Comparison of ENCODE assay signal across 23 cellular contexts in the genomic region with DNA sequence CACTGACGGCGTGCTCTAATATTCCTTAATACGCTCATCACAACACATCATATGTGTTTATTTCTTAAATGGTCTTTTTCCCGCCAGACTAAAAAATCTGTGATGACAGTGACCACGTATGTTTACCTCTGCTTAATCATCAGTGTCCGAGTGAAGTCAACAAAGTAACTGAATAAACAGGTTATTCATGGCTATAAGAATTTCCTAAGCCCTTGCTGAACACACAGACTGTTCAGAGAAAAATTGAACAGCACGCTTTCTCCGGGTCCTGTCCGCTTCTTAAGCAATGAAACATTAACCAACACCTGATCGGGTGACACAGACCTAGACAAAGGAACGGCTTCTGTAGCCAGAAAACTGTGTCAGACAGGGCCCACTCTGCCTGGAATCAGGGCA. TPM values are rescaled to one million over a fixed set of nuclear protein-coding genes. Genes with fewer than 3 reads are reported as not detected.
DNase-seq lines count a peak whose midpoint lies in the region; ATAC-seq and TF ChIP-seq lines count a peak whose summit lies in the region.
"Had no signal": no experiment of that assay in that cellular context is flagged by ENCODE, and none has a peak within 500 bp of the region (broad histone marks: within the 10 kb centered on the region; RNA-seq: fewer than 3 reads in every experiment).

No MANE protein-coding gene starts in this region.

- H3K27me3 Mint-ChIP-seq in activated naive CD4-positive, alpha-beta T cell treated with anti-CD3 and anti-CD28 coated beads, Interleukin-2, amount 50 U/mL, for 24 hours = no peaks in the 10 kb centered on the region
- no peaks in the 10 kb centered on the region for H3K27me3 Mint-ChIP-seq in effector memory CD8-positive, alpha-beta T cell
- no peaks in the 10 kb centered on the region for H3K27me3 Mint-ChIP-seq in nephron (ENCODE audit: low read depth)
- no peaks in the 10 kb centered on the region for H3K27me3 Mint-ChIP-seq in stimulated activated naive B cell treated with anti-CD40 and anti-IgM and Interleukin-4, amounts not matched to agents 10 μg/mL and 1 μg/mL and 100 μg/mL, for 72 hours
- H3K27me3 Mint-ChIP-seq in CD4-positive, alpha-beta T cell = no peaks in the 10 kb centered on the region

- intact Hi-C loops in CD4-positive, alpha-beta T cell (cut with DNase I, micrococcal nuclease) = no loop called here

- H3K27me3 ChIP-seq in CD4-positive, alpha-beta T cell (ENCODE audit: control insufficient read depth, insufficient read depth, low read length) = no peaks in the 10 kb centered on the region

- peaks cover 21% of the 10 kb centered on the region for H3K36me3 Mint-ChIP-seq in activated naive CD4-positive, alpha-beta T cell treated with anti-CD3 and anti-CD28 coated beads, Interleukin-2, amount 50 U/mL, for 24 hours
- H3K36me3 Mint-ChIP-seq in effector memory CD8-positive, alpha-beta T cell (ENCODE audit: insufficient read depth) = peaks cover 93% of the 10 kb centered on the region
- H3K36me3 Mint-ChIP-seq in nephron (ENCODE audit: low read depth) = peaks cover 83% of the 10 kb centered on the region
- peaks cover 57 to 68% of the 10 kb centered on the region in 2 donors for H3K36me3 Mint-ChIP-seq in stimulated activated naive B cell treated with anti-CD40 and anti-IgM and Interleukin-4, amounts not matched to agents 10 μg/mL and 1 μg/mL and 100 μg/mL, for 72 hours
- peaks cover 92% of the 10 kb centered on the region for H3K36me3 Mint-ChIP-seq in CD4-positive, alpha-beta T cell (ENCODE audit: low read depth)

- H3K4me3 Mint-ChIP-seq in activated naive CD4-positive, alpha-beta T cell treated with anti-CD3 and anti-CD28 coated beads, Interleukin-2, amount 50 U/mL, for 24 hours = no peak overlapping the region
- no peak overlapping the region for H3K4me3 Mint-ChIP-seq in effector memory CD8-positive, alpha-beta T cell
- no peak overlapping the region for H3K4me3 Mint-ChIP-seq in nephron
- no peak overlapping the region for H3K4me3 Mint-ChIP-seq in stimulated activated naive B cell treated with anti-CD40 and anti-IgM and Interleukin-4, amounts not matched to agents 10 μg/mL and 1 μg/mL and 100 μg/mL, for 72 hours
- H3K4me3 Mint-ChIP-seq in CD4-positive, alpha-beta T cell = no peak overlapping the region
- H3K4me3 Mint-ChIP-seq: HFFc6 had no signal

- H3K9me3 Mint-ChIP-seq in activated naive CD4-positive, alpha-beta T cell treated with anti-CD3 and anti-CD28 coated beads, Interleukin-2, amount 50 U/mL, for 24 hours = no peaks in the 10 kb centered on the region
- H3K9me3 Mint-ChIP-seq in effector memory CD8-positive, alpha-beta T cell = no peaks in the 10 kb centered on the region
- H3K9me3 Mint-ChIP-seq in nephron = no peaks in the 10 kb centered on the region
- no peaks in the 10 kb centered on the region for H3K9me3 Mint-ChIP-seq in stimulated activated naive B cell treated with anti-CD40 and anti-IgM and Interleukin-4, amounts not matched to agents 10 μg/mL and 1 μg/mL and 100 μg/mL, for 72 hours
- H3K9me3 Mint-ChIP-seq in CD4-positive, alpha-beta T cell = no peaks in the 10 kb centered on the region
- H3K9me3 Mint-ChIP-seq: HFFc6 had no signal

- CTCF ChIA-PET in CD4-positive, alpha-beta T cell (lab: Charles Lee) = no interaction called here

- TF ChIP-seq CTCF in nephron (IDR thresholded peaks at IDR 0.05; ENCODE audit: unreplicated experiment in 3 of 3) = no peak
- TF ChIP-seq CTCF in CD4-positive, alpha-beta T cell (IDR thresholded peaks at IDR 0.05) = no peak

- POLR2A ChIA-PET in CD4-positive, alpha-beta T cell (lab: Charles Lee) = interaction anchor here (1.0 kb wide), 1 partner anchor 14 kb away, joined by 4 read pairs; the partner anchor contains the start of gene SAFB2

- peak overlapping the region; percentile 38 for H3K27ac Mint-ChIP-seq in activated naive CD4-positive, alpha-beta T cell treated with anti-CD3 and anti-CD28 coated beads, Interleukin-2, amount 50 U/mL, for 24 hours
- peak overlapping the region; percentile 71 to 77 for H3K27ac Mint-ChIP-seq in effector memory CD8-positive, alpha-beta T cell
- peak overlapping the region; percentile 1 to 80 (median 8) for H3K27ac Mint-ChIP-seq in nephron
- H3K27ac Mint-ChIP-seq in stimulated activated naive B cell treated with anti-CD40 and anti-IgM and Interleukin-4, amounts not matched to agents 10 μg/mL and 1 μg/mL and 100 μg/mL, for 72 hours = peak overlapping the region; percentile 38
- no peak overlapping the region for H3K27ac Mint-ChIP-seq in CD4-positive, alpha-beta T cell
- H3K27ac Mint-ChIP-seq: HFFc6 had no signal

- no peaks in the 10 kb centered on the region for H3K9me3 ChIP-seq in CD4-positive, alpha-beta T cell (ENCODE audit: control insufficient read depth, low read length)

- no peak for ATAC-seq in effector memory CD8-positive, alpha-beta T cell (replicated peaks)
- ATAC-seq in stimulated activated naive B cell treated with anti-CD40 and anti-IgM and Interleukin-4, amounts not matched to agents 10 μg/mL and 1 μg/mL and 100 μg/mL, for 72 hours (replicated peaks) = no peak
- ATAC-seq in CD4-positive, alpha-beta T cell (ENCODE audit: poor library complexity) = no peak

- no peak for DNase-seq in activated naive CD4-positive, alpha-beta T cell treated with Interleukin-2 at 50 U/mL for 16 hours
- DNase-seq in effector memory CD8-positive, alpha-beta T cell = no peak
- DNase-seq in stimulated activated naive B cell treated with anti-CD40 and anti-IgM and Interleukin-4, amounts not matched to agents 10 μg/mL and 1 μg/mL and 100 μg/mL, for 72 hours = no peak
- DNase-seq in SHP77 treated with DMSO at 0.1 percent for 48 hours (lab: John Stamatoyannopoulos, UW) (no peak), occipital lobe (lab: John Stamatoyannopoulos, UW) (no peak)
- DNase-seq in CD4-positive, alpha-beta T cell = no peak
- DNase-seq: AML-193, DMS79, H7, HFFc6, KBM-7, NCI-H1092, NCI-H1436, NCI-H187 treated with DMSO at 0.1 percent for 48 hours, NCI-H2107, NCI-H446 treated with DMSO at 0.1 percent for 48 hours, NCI-H526 treated with DMSO at 0.1 percent for 48 hours, OCI-M1, Right ventricle myocardium superior had no signal

- no peak overlapping the region for H3K27ac ChIP-seq in CD4-positive, alpha-beta T cell (ENCODE audit: low read depth, low read length)
- H3K27ac ChIP-seq: C4-2B, SK-N-MC had no signal

- peaks cover 33% of the 10 kb centered on the region for H3K4me1 Mint-ChIP-seq in activated naive CD4-positive, alpha-beta T cell treated with anti-CD3 and anti-CD28 coated beads, Interleukin-2, amount 50 U/mL, for 24 hours
- H3K4me1 Mint-ChIP-seq in effector memory CD8-positive, alpha-beta T cell (ENCODE audit: low read depth in 2 of 2) = peaks cover 12 to 31% of the 10 kb centered on the region in 2 donors
- no peaks in the 10 kb centered on the region for H3K4me1 Mint-ChIP-seq in nephron
- peaks cover 10 to 11% of the 10 kb centered on the region in 2 donors for H3K4me1 Mint-ChIP-seq in stimulated activated naive B cell treated with anti-CD40 and anti-IgM and Interleukin-4, amounts not matched to agents 10 μg/mL and 1 μg/mL and 100 μg/mL, for 72 hours
- peaks cover 13% of the 10 kb centered on the region for H3K4me1 Mint-ChIP-seq in CD4-positive, alpha-beta T cell (ENCODE audit: low read depth)

RNA-seq across cellular contexts. Expression of gene SAFB2, which starts 14.3 kb away (rescaled TPM):
- total RNA-seq in occipital lobe = 44.3 TPM
- 100 to 1,000 TPM; 238 to 246 TPM for total RNA-seq in CD4-positive, alpha-beta T cell

RNA-seq across cellular contexts. Expression of gene SAFB, which starts 14.6 kb away (rescaled TPM):
- total RNA-seq in occipital lobe = 76.6 TPM
- 100 to 1,000 TPM; 195 to 200 TPM for total RNA-seq in CD4-positive, alpha-beta T cell

RNA-seq across cellular contexts. Expression of gene TINCR, which starts 40.5 kb away (rescaled TPM):
- 0.31 TPM for total RNA-seq in occipital lobe
- total RNA-seq in CD4-positive, alpha-beta T cell = 1 to 10 TPM in 1 of 2 experiments, under 1 TPM in 1; 0.74 to 1.6 TPM
- total RNA-seq: Right ventricle myocardium superior had no signal
